In the genomic region with DNA sequence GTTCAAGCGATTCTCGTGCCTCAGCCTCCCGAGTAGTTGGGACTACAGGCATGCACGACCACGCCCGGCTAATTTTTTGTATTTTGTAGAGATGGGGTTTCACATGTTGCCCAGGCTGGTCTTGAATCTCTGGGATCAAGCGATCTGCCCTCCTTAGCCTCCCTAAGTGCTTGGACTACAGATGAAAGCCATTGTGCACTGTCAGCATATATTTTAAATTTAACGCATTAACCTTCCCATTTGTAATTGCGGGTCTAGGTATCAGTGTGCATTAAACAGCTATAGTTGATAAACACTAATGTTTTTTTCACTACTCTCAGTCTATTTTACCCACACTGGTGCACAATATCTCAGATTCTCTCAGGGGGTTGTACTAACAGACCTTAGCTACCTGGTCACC, we compare ENCODE assay signal across 33 cellular contexts.
"Had no signal": no experiment of that assay in that cellular context is flagged by ENCODE, and none has a peak within 500 bp of the region (broad histone marks: within the 10 kb centered on the region; RNA-seq: fewer than 3 reads in every experiment).

No MANE protein-coding gene starts in this region.

- ATAC-seq: activated CD8-positive, alpha-beta T cell treated with anti-CD3 and anti-CD28 coated beads for 36 hours; activated naive CD4-positive, alpha-beta T cell treated with anti-CD3 and anti-CD28 coated beads, Interleukin-2, amount 50 U/mL, for 72 hours; activated T-cell treated with anti-CD3 and anti-CD28 coated beads, Interleukin-2, amount 50 U/mL, for 4 hours; activated T-cell treated with anti-CD3 and anti-CD28 coated beads, Interleukin-2, amount 50 U/mL, for 72 hours; activated T-helper 17 cell treated with anti-CD3 and anti-CD28 coated beads, Interleukin-2, amount 50 U/mL, for 72 hours; body of pancreas had no signal

- H3K27me3 ChIP-seq: adrenal gland, body of pancreas, brain microvascular endothelial cell, breast epithelium had no signal

- DNase-seq: activated B cell treated with CpG ODN at 0.5 μM for 24 hours; activated CD4-positive, alpha-beta memory T cell treated with anti-CD3 and anti-CD28 coated beads for 36 hours; activated CD4-positive, alpha-beta T cell treated with anti-CD3 and anti-CD28 coated beads for 4 hours; activated CD4-positive, alpha-beta T cell treated with anti-CD3 and anti-CD28 coated beads, Interleukin-2, amount 10 ng/mL, durations not matched to agents 24 days and 14 days; activated CD4-positive, alpha-beta T cell treated with anti-CD3 and anti-CD28 coated beads, Interleukin-2, amount 50 U/mL, for 1 hour; activated CD4-positive, alpha-beta T cell treated with anti-CD3 and anti-CD28 coated beads, Interleukin-2, amount 50 U/mL, for 4 hours; activated CD4-positive, CD25-positive, alpha-beta regulatory T cell treated with anti-CD3 and anti-CD28 coated beads, Interleukin-2, amount 50 U/mL, for 72 hours; activated CD8-positive, alpha-beta memory T cell treated with anti-CD3 and anti-CD28 coated beads, Interleukin-2, amount 50 U/mL, for 4 hours; activated CD8-positive, alpha-beta T cell treated with anti-CD3 and anti-CD28 coated beads for 36 hours; activated effector memory CD4-positive, alpha-beta T cell treated with anti-CD3 and anti-CD28 coated beads, Interleukin-2, amount 50 U/mL, for 16 hours; activated gamma-delta T cell treated with Interleukin-2 at 50 U/mL for 16 hours; activated naive CD4-positive, alpha-beta T cell; activated naive CD4-positive, alpha-beta T cell treated with anti-CD3 and anti-CD28 coated beads for 36 hours; activated naive CD4-positive, alpha-beta T cell treated with anti-CD3 and anti-CD28 coated beads, Interleukin-2, amount 50 U/mL, for 16 hours; activated naive CD8-positive, alpha-beta T cell treated with anti-CD3 and anti-CD28 coated beads for 36 hours; activated T-cell treated with anti-CD3 and anti-CD28 coated beads for 4 hours; activated T-cell treated with anti-CD3 and anti-CD28 coated beads, Interleukin-2, amount 50 U/mL, for 1 hour; activated T-cell treated with anti-CD3 and anti-CD28 coated beads, Interleukin-2, amount 50 U/mL, for 4 hours; activated T-cell treated with anti-CD3 and anti-CD28 coated beads, Interleukin-2, amount 50 U/mL, for 72 hours; adrenal gland; amniotic stem cell; aorta; body of pancreas; brain microvascular endothelial cell; central memory CD4-positive, alpha-beta T cell; T-helper 2 cell; T-helper 9 cell had no signal

- H3K9me3 ChIP-seq: adrenal gland, body of pancreas, breast epithelium had no signal

- FAIRE-seq: astrocyte, TTC549 had no signal

- H3K36me3 ChIP-seq: adrenal gland, brain microvascular endothelial cell had no signal

- H3K27ac ChIP-seq: adrenal gland, body of pancreas, brain microvascular endothelial cell, breast epithelium, VCaP had no signal

- H3K4me1 ChIP-seq: adrenal gland, body of pancreas, breast epithelium had no signal

- H3K4me3 ChIP-seq: adrenal gland, body of pancreas, breast epithelium had no signal
